ENCODE assay signal across 22 cellular contexts in genomic region chr20:51452091-51452613, GRCh38.
DNase-seq lines count a peak whose midpoint lies in the region; ATAC-seq and TF ChIP-seq lines count a peak whose summit lies in the region.
"Had no signal": no experiment of that assay in that cellular context is flagged by ENCODE, and none has a peak within 500 bp of the region (broad histone marks: within the 10 kb centered on the region; RNA-seq: fewer than 3 reads in every experiment).

No MANE protein-coding gene starts in this region.

- CTCF ChIA-PET in HEK293 (lab: Yijun Ruan, JAX): interaction anchor here (1.4 to 1.9 kb wide), 2 partner anchors 143 to 465 kb away, joined by 3 to 6 read pairs; no protein-coding TSS in a partner anchor

- H3K4me3 Mint-ChIP-seq in activated T-cell treated with anti-CD3 and anti-CD28 coated beads, Interleukin-2, amount 50 U/mL, for 24 hours: no peak overlapping the region
- H3K4me3 Mint-ChIP-seq in T-helper 17 cell: peak overlapping the region; percentile 37
- H3K4me3 Mint-ChIP-seq in stimulated activated memory B cell treated with anti-CD40 and anti-IgM and Interleukin-4, amounts not matched to agents 10 μg/mL and 1 μg/mL and 100 μg/mL, for 72 hours: no peak overlapping the region
- H3K4me3 Mint-ChIP-seq in HFFc6: no peak overlapping the region
- H3K4me3 Mint-ChIP-seq: GM23338 had no signal

- H3K4me3 ChIP-seq in HEK293 (ENCODE audit: low read depth, low read length): no peak overlapping the region
- H3K4me3 ChIP-seq: esophagus muscularis mucosa, gastrocnemius medialis, GM23338, mucosa of descending colon, SJSA1, thoracic aorta had no signal

- H3K4me1 ChIP-seq in HEK293 (ENCODE audit: control insufficient read depth, insufficient read depth, low read length): peaks cover 10% of the 10 kb centered on the region; the same call in 1 of the 2 replicates

- peaks cover 5% of the 10 kb centered on the region for H3K9me3 Mint-ChIP-seq in activated T-cell treated with anti-CD3 and anti-CD28 coated beads, Interleukin-2, amount 50 U/mL, for 24 hours
- no peaks in the 10 kb centered on the region for H3K9me3 Mint-ChIP-seq in stimulated activated memory B cell treated with anti-CD40 and anti-IgM and Interleukin-4, amounts not matched to agents 10 μg/mL and 1 μg/mL and 100 μg/mL, for 72 hours
- no peaks in the 10 kb centered on the region; the same call in 1 of the 2 replicates for H3K9me3 Mint-ChIP-seq in HFFc6
- H3K9me3 Mint-ChIP-seq: GM23338 had no signal

- POLR2A ChIA-PET in HEK293 (lab: Yijun Ruan, JAX): no interaction called here

- TF ChIP-seq CTCF in HEK293 (tag by site-specific recombination; IDR thresholded peaks at IDR 0.05) (no peak), HFFc6 (IDR thresholded peaks at IDR 0.05) (no peak)

- H3K4me1 Mint-ChIP-seq in activated T-cell treated with anti-CD3 and anti-CD28 coated beads, Interleukin-2, amount 50 U/mL, for 24 hours (ENCODE audit: low read depth): peaks cover 26% of the 10 kb centered on the region
- peaks cover 34% of the 10 kb centered on the region for H3K4me1 Mint-ChIP-seq in T-helper 17 cell
- H3K4me1 Mint-ChIP-seq in stimulated activated memory B cell treated with anti-CD40 and anti-IgM and Interleukin-4, amounts not matched to agents 10 μg/mL and 1 μg/mL and 100 μg/mL, for 72 hours: peaks cover 41% of the 10 kb centered on the region
- peaks cover 52% of the 10 kb centered on the region for H3K4me1 Mint-ChIP-seq in HFFc6 (ENCODE audit: low read depth)

- no peak for ATAC-seq in T-helper 17 cell
- ATAC-seq in stimulated activated memory B cell treated with anti-CD40 and anti-IgM and Interleukin-4, amounts not matched to agents 10 μg/mL and 1 μg/mL and 100 μg/mL, for 72 hours: no peak
- ATAC-seq: gastrocnemius medialis, left ventricle myocardium superior, mucosa of descending colon had no signal

- H3K27ac Mint-ChIP-seq in activated T-cell treated with anti-CD3 and anti-CD28 coated beads, Interleukin-2, amount 50 U/mL, for 24 hours: peak overlapping the region; percentile 65
- H3K27ac Mint-ChIP-seq in T-helper 17 cell: peak overlapping the region; percentile 90
- no peak overlapping the region for H3K27ac Mint-ChIP-seq in stimulated activated memory B cell treated with anti-CD40 and anti-IgM and Interleukin-4, amounts not matched to agents 10 μg/mL and 1 μg/mL and 100 μg/mL, for 72 hours
- no peak overlapping the region for H3K27ac Mint-ChIP-seq in HFFc6
- H3K27ac Mint-ChIP-seq: GM23338 had no signal

- no peak overlapping the region for H3K27ac ChIP-seq in HEK293 (ENCODE audit: extremely low read depth, low read depth, low read length)
- H3K27ac ChIP-seq: esophagus muscularis mucosa, gastrocnemius medialis, neutrophil, SJSA1, thoracic aorta had no signal

- no peak for DNase-seq in activated T-cell treated with anti-CD3 and anti-CD28 coated beads, Interleukin-2, amount 50 U/mL, for 24 hours
- no peak for DNase-seq in activated T-cell treated with anti-CD3 and anti-CD28 coated beads, Interleukin-2, amount 50 U/mL, for 1 hour
- DNase-seq in T-helper 17 cell: no peak
- DNase-seq in mesenteric fat pad (ENCODE audit: low spot score): peak; percentile 59
- DNase-seq in HFFc6: no peak
- DNase-seq in HT-29 (ENCODE audit: low spot score): no peak
- DNase-seq: activated CD4-positive, CD25-positive, alpha-beta regulatory T cell; C1 segment of cervical spinal cord; gastrocnemius medialis; hippocampal formation; left ventricle myocardium superior; mucosa of descending colon; NCI-H1105; NCI-H2029; NCI-H446 had no signal

- H3K36me3 ChIP-seq in HEK293 (ENCODE audit: control insufficient read depth in 2 of 2, insufficient read depth in 1 of 2, low read length in 2 of 2): no peaks in the 10 kb centered on the region
- H3K36me3 ChIP-seq: gastrocnemius medialis, neutrophil, SJSA1, thoracic aorta had no signal

- peaks cover 93% of the 10 kb centered on the region for H3K36me3 Mint-ChIP-seq in activated T-cell treated with anti-CD3 and anti-CD28 coated beads, Interleukin-2, amount 50 U/mL, for 24 hours (ENCODE audit: low read depth)
- H3K36me3 Mint-ChIP-seq in T-helper 17 cell (ENCODE audit: low read depth) (peaks cover 19% of the 10 kb centered on the region), HFFc6 (ENCODE audit: low read depth) (peaks cover 5% of the 10 kb centered on the region; the same call in 1 of the 2 replicates)
- H3K36me3 Mint-ChIP-seq in stimulated activated memory B cell treated with anti-CD40 and anti-IgM and Interleukin-4, amounts not matched to agents 10 μg/mL and 1 μg/mL and 100 μg/mL, for 72 hours: peaks cover 77% of the 10 kb centered on the region

- no peaks in the 10 kb centered on the region for H3K9me3 ChIP-seq in HEK293 (ENCODE audit: control insufficient read depth, insufficient read depth, low read depth, low read length)
- H3K9me3 ChIP-seq in T-helper 17 cell (ENCODE audit: control insufficient read depth, low read length, poor library complexity, severe bottlenecking): no peaks in the 10 kb centered on the region
- H3K9me3 ChIP-seq: esophagus muscularis mucosa, gastrocnemius medialis, mucosa of descending colon, neutrophil, thoracic aorta had no signal

- H3K27me3 Mint-ChIP-seq in activated T-cell treated with anti-CD3 and anti-CD28 coated beads, Interleukin-2, amount 50 U/mL, for 24 hours: no peaks in the 10 kb centered on the region
- no peaks in the 10 kb centered on the region for H3K27me3 Mint-ChIP-seq in T-helper 17 cell
- no peaks in the 10 kb centered on the region for H3K27me3 Mint-ChIP-seq in stimulated activated memory B cell treated with anti-CD40 and anti-IgM and Interleukin-4, amounts not matched to agents 10 μg/mL and 1 μg/mL and 100 μg/mL, for 72 hours
- H3K27me3 Mint-ChIP-seq in HFFc6 (ENCODE audit: insufficient read depth): peaks cover 3% of the 10 kb centered on the region

TF ChIP-seq in HEK293, 187 proteins besides CTCF, POLR2A, EP300 and RAD21:
- peak; percentile 79 for TF ChIP-seq GLIS1 (tag by site-specific recombination; IDR thresholded peaks at IDR 0.05)
- TF ChIP-seq ZNF302 (tag by site-specific recombination; IDR thresholded peaks at IDR 0.05; ENCODE audit: low read depth): no peak

Comparison
In these comparisons a context has a peak if more than half of its experiments do, and no peak if none do; other contexts are left out.
1. H3K27ac Mint-ChIP-seq: peak in activated T-cell treated with anti-CD3 and anti-CD28 coated beads, Interleukin-2, amount 50 U/mL, for 24 hours (single experiment) and T-helper 17 cell (single experiment); none in stimulated activated memory B cell treated with anti-CD40 and anti-IgM and Interleukin-4, amounts not matched to agents 10 μg/mL and 1 μg/mL and 100 μg/mL, for 72 hours (single experiment) and HFFc6 (single experiment).